14 cellular contexts compared by ENCODE assay signal in genomic region chr2:121902616-121903015, GRCh38.
A peak's percentile ranks its signal among the peaks of the same experiment; 100 is the strongest.
DNase-seq lines count a peak whose midpoint lies in the region; ATAC-seq and TF ChIP-seq lines count a peak whose summit lies in the region.
"Had no signal": no experiment of that assay in that cellular context is flagged by ENCODE, and none has a peak within 500 bp of the region (broad histone marks: within the 10 kb centered on the region; RNA-seq: fewer than 3 reads in every experiment).

No MANE protein-coding gene starts in this region.

- CTCF ChIA-PET in activated CD8-positive, alpha-beta T cell treated with anti-CD3 and anti-CD28 coated beads for 36 hours (lab: Charles Lee) = interaction anchor here (1.3 kb wide), 1 partner anchor 14 kb away, joined by 4 read pairs; no protein-coding TSS in a partner anchor

- ATAC-seq in activated T-cell treated with anti-CD3 and anti-CD28 coated beads, Interleukin-2, amount 50 U/mL, for 72 hours (replicated peaks in 1 of 2) = peak in 1 of 2 donors; percentile 17
- no peak for ATAC-seq in activated CD8-positive, alpha-beta T cell treated with anti-CD3 and anti-CD28 coated beads for 36 hours
- ATAC-seq in GM21529 (IDR thresholded peaks at IDR 0.05; ENCODE audit: unreplicated experiment) (no peak), mucosa of descending colon (no peak)

- TF ChIP-seq CTCF in activated CD8-positive, alpha-beta T cell treated with anti-CD3 and anti-CD28 coated beads for 36 hours (IDR thresholded peaks at IDR 0.05) = no peak
- TF ChIP-seq CTCF in right atrium auricular region (IDR thresholded peaks at IDR 0.05) (no peak), type B pancreatic cell (conservative IDR thresholded peaks at IDR 0.05) (no peak), mucosa of descending colon (IDR thresholded peaks at IDR 0.05) (no peak)

- no peaks in the 10 kb centered on the region for H3K36me3 ChIP-seq in right atrium auricular region
- no peaks in the 10 kb centered on the region for H3K36me3 ChIP-seq in mucosa of descending colon (ENCODE audit: low read depth)
- H3K36me3 ChIP-seq: Peyer's patch had no signal

- intact Hi-C loops in activated CD8-positive, alpha-beta T cell treated with anti-CD3 and anti-CD28 coated beads for 36 hours (cut with micrococcal nuclease) = no loop called here
- intact Hi-C loops in mucosa of descending colon (cut with DNase I, micrococcal nuclease) = no loop called here

- no peaks in the 10 kb centered on the region for H3K4me1 Mint-ChIP-seq in activated T-cell treated with anti-CD3 and anti-CD28 coated beads, Interleukin-2, amount 50 U/mL, for 72 hours (ENCODE audit: low read depth)
- no peaks in the 10 kb centered on the region for H3K4me1 Mint-ChIP-seq in activated CD8-positive, alpha-beta T cell treated with anti-CD3 and anti-CD28 coated beads for 36 hours (ENCODE audit: low read depth)
- peaks cover 5% of the 10 kb centered on the region for H3K4me1 Mint-ChIP-seq in type B pancreatic cell (ENCODE audit: unreplicated experiment)
- H3K4me1 Mint-ChIP-seq: activated naive CD4-positive, alpha-beta T cell treated with anti-CD3 and anti-CD28 coated beads, Interleukin-2, amount 50 U/mL, for 24 hours had no signal

- DNase-seq in activated T-cell treated with anti-CD3 and anti-CD28 coated beads, Interleukin-2, amount 50 U/mL, for 72 hours = no peak
- no peak for DNase-seq in activated T-cell treated with anti-CD3 and anti-CD28 coated beads, Interleukin-2, amount 50 U/mL, for 48 hours
- no peak for DNase-seq in activated CD8-positive, alpha-beta T cell treated with anti-CD3 and anti-CD28 coated beads for 36 hours
- DNase-seq in right atrium auricular region (ENCODE audit: low spot score) (no peak), type B pancreatic cell (ENCODE audit: extremely low spot score, unreplicated experiment) (peak; percentile 57), occipital lobe (lab: John Stamatoyannopoulos, UW) (no peak), mucosa of descending colon (no peak)
- DNase-seq: KG1, NCI-H1436 treated with DMSO at 0.1 percent for 48 hours, NCI-H510A had no signal

- H3K9me3 Mint-ChIP-seq in activated T-cell treated with anti-CD3 and anti-CD28 coated beads, Interleukin-2, amount 50 U/mL, for 72 hours = no peaks in the 10 kb centered on the region
- H3K9me3 Mint-ChIP-seq in activated CD8-positive, alpha-beta T cell treated with anti-CD3 and anti-CD28 coated beads for 36 hours = no peaks in the 10 kb centered on the region
- no peaks in the 10 kb centered on the region for H3K9me3 Mint-ChIP-seq in type B pancreatic cell
- H3K9me3 Mint-ChIP-seq: activated naive CD4-positive, alpha-beta T cell treated with anti-CD3 and anti-CD28 coated beads, Interleukin-2, amount 50 U/mL, for 24 hours had no signal

- POLR2A ChIA-PET in activated CD8-positive, alpha-beta T cell treated with anti-CD3 and anti-CD28 coated beads for 36 hours (lab: Charles Lee) = no interaction called here

- no peak overlapping the region for H3K27ac Mint-ChIP-seq in activated T-cell treated with anti-CD3 and anti-CD28 coated beads, Interleukin-2, amount 50 U/mL, for 72 hours
- H3K27ac Mint-ChIP-seq in activated CD8-positive, alpha-beta T cell treated with anti-CD3 and anti-CD28 coated beads for 36 hours = no peak overlapping the region
- no peak overlapping the region for H3K27ac Mint-ChIP-seq in type B pancreatic cell
- H3K27ac Mint-ChIP-seq: activated naive CD4-positive, alpha-beta T cell treated with anti-CD3 and anti-CD28 coated beads, Interleukin-2, amount 50 U/mL, for 24 hours had no signal

- no peaks in the 10 kb centered on the region for H3K27me3 Mint-ChIP-seq in activated T-cell treated with anti-CD3 and anti-CD28 coated beads, Interleukin-2, amount 50 U/mL, for 72 hours (ENCODE audit: low read depth)
- no peaks in the 10 kb centered on the region for H3K27me3 Mint-ChIP-seq in activated CD8-positive, alpha-beta T cell treated with anti-CD3 and anti-CD28 coated beads for 36 hours
- H3K27me3 Mint-ChIP-seq in type B pancreatic cell = peaks cover 14% of the 10 kb centered on the region
- H3K27me3 Mint-ChIP-seq: activated naive CD4-positive, alpha-beta T cell treated with anti-CD3 and anti-CD28 coated beads, Interleukin-2, amount 50 U/mL, for 24 hours had no signal

- H3K27ac ChIP-seq in right atrium auricular region = peak overlapping the region; percentile 39 to 51
- H3K27ac ChIP-seq: Peyer's patch had no signal

- H3K9me3 ChIP-seq in right atrium auricular region (no peaks in the 10 kb centered on the region), mucosa of descending colon (no peaks in the 10 kb centered on the region)
- H3K9me3 ChIP-seq: Peyer's patch had no signal

- H3K36me3 Mint-ChIP-seq in activated T-cell treated with anti-CD3 and anti-CD28 coated beads, Interleukin-2, amount 50 U/mL, for 72 hours (ENCODE audit: insufficient read depth in 2 of 2) = no peaks in the 10 kb centered on the region
- no peaks in the 10 kb centered on the region for H3K36me3 Mint-ChIP-seq in activated CD8-positive, alpha-beta T cell treated with anti-CD3 and anti-CD28 coated beads for 36 hours (ENCODE audit: low read depth)
- H3K36me3 Mint-ChIP-seq in type B pancreatic cell = no peaks in the 10 kb centered on the region
- H3K36me3 Mint-ChIP-seq: activated naive CD4-positive, alpha-beta T cell treated with anti-CD3 and anti-CD28 coated beads, Interleukin-2, amount 50 U/mL, for 24 hours had no signal

- H3K4me3 ChIP-seq in right atrium auricular region (peak overlapping the region; percentile 15 to 28), mucosa of descending colon (no peak overlapping the region)
- H3K4me3 ChIP-seq: Peyer's patch, smooth muscle cell had no signal

- no peaks in the 10 kb centered on the region for H3K27me3 ChIP-seq in right atrium auricular region
- H3K27me3 ChIP-seq: Peyer's patch had no signal

- H3K4me1 ChIP-seq in right atrium auricular region (no peaks in the 10 kb centered on the region), mucosa of descending colon (ENCODE audit: low read depth) (no peaks in the 10 kb centered on the region)
- H3K4me1 ChIP-seq: Peyer's patch had no signal

- peak overlapping the region; percentile 1 to 13 for H3K4me3 Mint-ChIP-seq in activated T-cell treated with anti-CD3 and anti-CD28 coated beads, Interleukin-2, amount 50 U/mL, for 72 hours
- peak overlapping the region; percentile 47 for H3K4me3 Mint-ChIP-seq in activated CD8-positive, alpha-beta T cell treated with anti-CD3 and anti-CD28 coated beads for 36 hours
- no peak overlapping the region for H3K4me3 Mint-ChIP-seq in type B pancreatic cell
- H3K4me3 Mint-ChIP-seq: activated naive CD4-positive, alpha-beta T cell treated with anti-CD3 and anti-CD28 coated beads, Interleukin-2, amount 50 U/mL, for 24 hours had no signal
